ENCODE assay signal across 16 cellular contexts in genomic region chr1:213586609-213586972, GRCh38.
A peak's percentile ranks its signal among the peaks of the same experiment; 100 is the strongest.
DNase-seq lines count a peak whose midpoint lies in the region; ATAC-seq, FAIRE-seq and TF ChIP-seq lines count a peak whose summit lies in the region.
"Had no signal": no experiment of that assay in that cellular context is flagged by ENCODE, and none has a peak within 500 bp of the region (broad histone marks: within the 10 kb centered on the region; RNA-seq: fewer than 3 reads in every experiment).

No MANE protein-coding gene starts in this region.

- H3K36me3 ChIP-seq in cardiac muscle cell, result no peaks in the 10 kb centered on the region
- no peaks in the 10 kb centered on the region for H3K36me3 ChIP-seq in pancreas
- no peaks in the 10 kb centered on the region for H3K36me3 ChIP-seq in thyroid gland
- H3K36me3 ChIP-seq: BLaER1 treated with 17β-estradiol and CSF1 and Interleukin-3, amounts not matched to agents 10 nM and 100 nM had no signal

- H3K27me3 ChIP-seq in cardiac muscle cell (no peaks in the 10 kb centered on the region), right cardiac atrium (ENCODE audit: control insufficient read depth, insufficient read depth) (no peaks in the 10 kb centered on the region), pancreas (no peaks in the 10 kb centered on the region), thyroid gland (no peaks in the 10 kb centered on the region)
- H3K27me3 ChIP-seq: BLaER1 treated with 17β-estradiol and CSF1 and Interleukin-3, amounts not matched to agents 10 nM and 100 nM had no signal

- H3K27ac ChIP-seq in cardiac muscle cell, result peak overlapping the region; percentile 66
- H3K27ac ChIP-seq in right cardiac atrium (ENCODE audit: low read length), result no peak overlapping the region
- peak overlapping the region; percentile 65 to 81 (median 72) for H3K27ac ChIP-seq in pancreas
- H3K27ac ChIP-seq in thyroid gland, result no peak overlapping the region
- H3K27ac ChIP-seq: BLaER1 treated with 17β-estradiol and CSF1 and Interleukin-3, amounts not matched to agents 10 nM and 100 nM had no signal

- H3K4me1 ChIP-seq in cardiac muscle cell (ENCODE audit: low read depth), result peaks cover 8% of the 10 kb centered on the region
- no peaks in the 10 kb centered on the region for H3K4me1 ChIP-seq in right cardiac atrium (ENCODE audit: control insufficient read depth, insufficient read depth, low read length)
- H3K4me1 ChIP-seq in pancreas, result peaks cover 18 to 28% (median 20%) of the 10 kb centered on the region in 3 donors
- H3K4me1 ChIP-seq in thyroid gland, result no peaks in the 10 kb centered on the region
- H3K4me1 ChIP-seq: BLaER1 treated with 17β-estradiol and CSF1 and Interleukin-3, amounts not matched to agents 10 nM and 100 nM had no signal

- no peak for ATAC-seq in right cardiac atrium
- peak; percentile 80 to 88 (median 82) for ATAC-seq in pancreas
- no peak for ATAC-seq in GM18517 (IDR thresholded peaks at IDR 0.05; ENCODE audit: unreplicated experiment)
- ATAC-seq: GM12878 had no signal

- DNase-seq in cardiac muscle cell (ENCODE audit: low read depth in 1 of 2, low spot score in 1 of 2) (no peak), right cardiac atrium (no peak), left kidney (ENCODE audit: low read depth, low spot score) (peak; percentile 55), pancreas (peak in 4 of 6 donors; percentile 61 to 78 (median 76)), kidney tubule cell (ENCODE audit: low spot score) (no peak), thyroid gland (no peak)
- DNase-seq: 8988T; CD4-positive, CD25-positive, alpha-beta regulatory T cell; DMS79; GOT3; H9; HFFc6 had no signal

- TF ChIP-seq CTCF in cardiac muscle cell (IDR thresholded peaks at IDR 0.05; ENCODE audit: low read depth, low read length), result no peak
- TF ChIP-seq CTCF in pancreas (IDR thresholded peaks at IDR 0.05), result no peak
- TF ChIP-seq CTCF in thyroid gland (IDR thresholded peaks at IDR 0.05), result no peak

- FAIRE-seq in pancreas (lab: Jason Lieb, UNC), result no peak
- FAIRE-seq: GM12878, HTR-8/SVneo had no signal

- TF ChIP-seq POLR2A in thyroid gland (IDR thresholded peaks at IDR 0.05), result no peak

- intact Hi-C loops in right cardiac atrium (cut with DNase I), result no loop called here
- intact Hi-C loops in pancreas (cut with DNase I), result loop anchor here in 1 of 3 donors (10.0 kb wide), 1 partner anchor 398 kb away; the partner anchor contains the start of gene PROX1
- intact Hi-C loops in thyroid gland (cut with DNase I), result no loop called here

- H3K4me3 ChIP-seq in cardiac muscle cell (no peak overlapping the region), right cardiac atrium (ENCODE audit: low read length) (no peak overlapping the region), pancreas (no peak overlapping the region), thyroid gland (replicated peaks in 1 of 3) (no peak overlapping the region)
- H3K4me3 ChIP-seq: BLaER1 treated with 17β-estradiol and CSF1 and Interleukin-3, amounts not matched to agents 10 nM and 100 nM; GM12878 had no signal

- WGBS in right cardiac atrium, result 93% methylated on average over 1 of the region's 1 CpG
- WGBS in pancreas, 2 donors, result 6 to 18% methylated on average over 1 of the region's 1 CpG
- 38 to 45% methylated on average over 1 of the region's 1 CpG for WGBS in thyroid gland, 2 donors

- H3K9me3 ChIP-seq in cardiac muscle cell (ENCODE audit: low read depth), result no peaks in the 10 kb centered on the region
- no peaks in the 10 kb centered on the region for H3K9me3 ChIP-seq in right cardiac atrium (ENCODE audit: control insufficient read depth, low read length)
- H3K9me3 ChIP-seq in pancreas, result no peaks in the 10 kb centered on the region
- no peaks in the 10 kb centered on the region for H3K9me3 ChIP-seq in thyroid gland
- H3K9me3 ChIP-seq: BLaER1 treated with 17β-estradiol and CSF1 and Interleukin-3, amounts not matched to agents 10 nM and 100 nM had no signal

Comparison
In these comparisons a context has a peak if more than half of its experiments do, and no peak if none do; other contexts are left out.
1. H3K27ac ChIP-seq: peak in cardiac muscle cell (single experiment) and pancreas (4 of 4); none in right cardiac atrium (single experiment) and thyroid gland (0 of 3).
2. DNase-seq: peak in left kidney (single experiment) and pancreas (4 of 6); none in cardiac muscle cell (0 of 2), right cardiac atrium (0 of 3), kidney tubule cell (single experiment) and thyroid gland (0 of 2).
3. ATAC-seq: peak in pancreas (4 of 4); none in right cardiac atrium (0 of 2) and GM18517 (single experiment).